ENCODE assay signal across 8 cellular contexts in genomic region chr7:74612015-74612829, GRCh38. TPM values are rescaled to one million over a fixed set of nuclear protein-coding genes. Genes with fewer than 3 reads are reported as not detected.
DNase-seq lines count a peak whose midpoint lies in the region; ATAC-seq and TF ChIP-seq lines count a peak whose summit lies in the region.

No MANE protein-coding gene starts in this region.

- no peak overlapping the region for H2AK5ac ChIP-seq in H9 (ENCODE audit: insufficient read length, low read length)

- H3K23me2 ChIP-seq in H9 (ENCODE audit: insufficient read length, low read depth, low read length, poor library complexity, severe bottlenecking): no peaks in the 10 kb centered on the region

- no peak overlapping the region for H3K14ac ChIP-seq in H9 (ENCODE audit: insufficient read depth, low read length)

- no peak overlapping the region for H3K56ac ChIP-seq in H9 (ENCODE audit: insufficient read length, low read depth, low read length)

- POLR2A ChIA-PET in activated CD4-positive, alpha-beta T cell treated with anti-CD3 and anti-CD28 coated beads for 36 hours (lab: Charles Lee): interaction anchor here (1.1 kb wide), 1 partner anchor 8 kb away, joined by 3 read pairs; no protein-coding TSS in a partner anchor

- ATAC-seq in activated CD4-positive, alpha-beta T cell treated with anti-CD3 and anti-CD28 coated beads for 36 hours: no peak
- ATAC-seq in GM21390 (IDR thresholded peaks at IDR 0.05; ENCODE audit: unreplicated experiment): no peak

- no peak overlapping the region for H3K4me3 ChIP-seq in fibroblast of the aortic adventitia (ENCODE audit: low read depth, low read length)
- H3K4me3 ChIP-seq in prostate gland: no peak overlapping the region
- H3K4me3 ChIP-seq in tibial nerve: no peak overlapping the region

- no peak overlapping the region for H2BK15ac ChIP-seq in H9 (ENCODE audit: low read depth, low read length)

- H3K79me1 ChIP-seq in H9 (ENCODE audit: insufficient read depth, low read depth, low read length, poor library complexity, severe bottlenecking): no peaks in the 10 kb centered on the region

- no peaks in the 10 kb centered on the region for H3K9me3 ChIP-seq in H9 (ENCODE audit: control insufficient read depth, low read depth, low read length)
- H3K9me3 ChIP-seq in prostate gland: no peaks in the 10 kb centered on the region
- H3K9me3 ChIP-seq in tibial nerve: no peaks in the 10 kb centered on the region

- peak overlapping the region; percentile 17 to 88 (median 74); a peak in 5 of 7 replicates for H3K27ac Mint-ChIP-seq in H9
- H3K27ac Mint-ChIP-seq in activated CD4-positive, alpha-beta T cell treated with anti-CD3 and anti-CD28 coated beads for 36 hours: no peak overlapping the region

- H2BK12ac ChIP-seq in H9 (ENCODE audit: insufficient read length, low read depth, low read length): no peak overlapping the region

- CTCF ChIA-PET in activated CD4-positive, alpha-beta T cell treated with anti-CD3 and anti-CD28 coated beads for 36 hours (lab: Charles Lee): interaction anchor here (0.6 to 0.7 kb wide), 2 partner anchors 21 to 180 kb away, joined by 3 read pairs; no protein-coding TSS in a partner anchor

- H3K36me3 ChIP-seq in prostate gland (no peaks in the 10 kb centered on the region), tibial nerve (no peaks in the 10 kb centered on the region)

- H2BK5ac ChIP-seq in H9 (ENCODE audit: insufficient read length, low read length): no peak overlapping the region

- H2AFZ ChIP-seq in H9 (ENCODE audit: low read length): no peak overlapping the region

- H3T11ph ChIP-seq in H9 (ENCODE audit: low read length): no peak overlapping the region

- H2BK20ac ChIP-seq in H9 (ENCODE audit: low read depth, low read length, poor library complexity, severe bottlenecking): no peak overlapping the region

- no peaks in the 10 kb centered on the region; a peak in 1 of 7 replicates for H3K36me3 Mint-ChIP-seq in H9 (ENCODE audit: insufficient read depth in 1 of 3, low read depth in 3 of 3)
- H3K36me3 Mint-ChIP-seq in activated CD4-positive, alpha-beta T cell treated with anti-CD3 and anti-CD28 coated beads for 36 hours (ENCODE audit: low read depth): no peaks in the 10 kb centered on the region

- H3K27ac ChIP-seq in H9 (ENCODE audit: insufficient read length, low read depth, low read length) (no peak overlapping the region), prostate gland (peak overlapping the region in 1 of 2 donors; percentile 48), tibial nerve (peak overlapping the region in 2 of 4 donors; percentile 4 to 68)

- peaks cover 10 to 16% of the 10 kb centered on the region in 2 experiments for H3K4me1 Mint-ChIP-seq in H9
- peaks cover 13% of the 10 kb centered on the region for H3K4me1 Mint-ChIP-seq in activated CD4-positive, alpha-beta T cell treated with anti-CD3 and anti-CD28 coated beads for 36 hours

- H3K4me3 Mint-ChIP-seq in H9: no peak overlapping the region
- no peak overlapping the region for H3K4me3 Mint-ChIP-seq in activated CD4-positive, alpha-beta T cell treated with anti-CD3 and anti-CD28 coated beads for 36 hours

- no peaks in the 10 kb centered on the region; the same call in 1 of the 2 replicates for H3K4me1 ChIP-seq in H9 (ENCODE audit: insufficient read depth, low read length)
- H3K4me1 ChIP-seq in prostate gland (replicated peaks): no peaks in the 10 kb centered on the region
- peaks cover 0 to 11% (median 1%) of the 10 kb centered on the region in 4 donors for H3K4me1 ChIP-seq in tibial nerve

- WGBS in H9 (ENCODE audit: extremely low coverage, insufficient read length, low lambda C conversion rate): no CpG with 5 or more reads among the region's 11 CpGs
- WGBS in prostate gland: 49% methylated on average over 11 of the region's 11 CpGs
- 50 to 60% methylated on average over 11 of the region's 11 CpGs for WGBS in tibial nerve, 2 donors

- H3K9me3 Mint-ChIP-seq in H9: no peaks in the 10 kb centered on the region
- H3K9me3 Mint-ChIP-seq in activated CD4-positive, alpha-beta T cell treated with anti-CD3 and anti-CD28 coated beads for 36 hours (ENCODE audit: low read depth): no peaks in the 10 kb centered on the region

- DNase-seq in H9: no peak
- DNase-seq in RPMI7951 (ENCODE audit: low read depth): peak; percentile 77
- DNase-seq in fibroblast of the aortic adventitia (ENCODE audit: low read depth): peak; percentile 16
- DNase-seq in prostate gland (ENCODE audit: low spot score): peak; percentile 49
- no peak for DNase-seq in activated CD4-positive, alpha-beta T cell treated with anti-CD3 and anti-CD28 coated beads for 36 hours
- DNase-seq in tibial nerve (ENCODE audit: low spot score in 2 of 2): no peak
- DNase-seq in SKM-1 (lab: John Stamatoyannopoulos, UW; ENCODE audit: unreplicated experiment): no peak

- no peak for TF ChIP-seq POLR2A in prostate gland (IDR thresholded peaks at IDR 0.05)
- TF ChIP-seq POLR2A in tibial nerve (IDR thresholded peaks at IDR 0.05): no peak

- no peak overlapping the region for H3K4me2 ChIP-seq in H9 (ENCODE audit: insufficient read depth, insufficient read length, low read length)

- H3K18ac ChIP-seq in H9 (ENCODE audit: insufficient read length, low read depth, low read length): no peak overlapping the region

- H4K20me1 ChIP-seq in H9 (ENCODE audit: control insufficient read depth, insufficient read depth, insufficient read length): no peaks in the 10 kb centered on the region

- H2BK120ac ChIP-seq in H9 (ENCODE audit: low read depth, low read length, poor library complexity, severe bottlenecking): no peak overlapping the region

- H3K9ac ChIP-seq in H9 (ENCODE audit: extremely low read depth, insufficient read length, low read length): no peak overlapping the region

- H4K5ac ChIP-seq in H9 (ENCODE audit: insufficient read length, low read depth, low read length): no peak overlapping the region

- H3K27me3 ChIP-seq in H9 (ENCODE audit: insufficient read depth, low read length) (no peaks in the 10 kb centered on the region), prostate gland (replicated peaks; ENCODE audit: insufficient read depth) (no peaks in the 10 kb centered on the region), tibial nerve (no peaks in the 10 kb centered on the region)

- no peak for TF ChIP-seq EP300 in tibial nerve (IDR thresholded peaks at IDR 0.05)

- no peak overlapping the region for H4K91ac ChIP-seq in H9 (ENCODE audit: insufficient read length, low read depth, low read length)

- no peaks in the 10 kb centered on the region for H3K79me2 ChIP-seq in H9 (ENCODE audit: insufficient read depth, low read length)

- no peak overlapping the region for H4K8ac ChIP-seq in H9 (replicated peaks; ENCODE audit: insufficient read length, low read depth, low read length)

- H3K27me3 Mint-ChIP-seq in H9 (ENCODE audit: low read depth): no peaks in the 10 kb centered on the region; the same call in none of the 2 replicates
- no peaks in the 10 kb centered on the region for H3K27me3 Mint-ChIP-seq in activated CD4-positive, alpha-beta T cell treated with anti-CD3 and anti-CD28 coated beads for 36 hours

- no peak overlapping the region for H3K23ac ChIP-seq in H9 (ENCODE audit: insufficient read length, low read depth, low read length)

- H3K4ac ChIP-seq in H9 (ENCODE audit: low read depth, low read length): no peak overlapping the region

- no peak for TF ChIP-seq CTCF in H9 (conservative IDR thresholded peaks at IDR 0.05)
- no peak for TF ChIP-seq CTCF in fibroblast of the aortic adventitia (IDR thresholded peaks at IDR 0.05; ENCODE audit: insufficient read depth, low read length)
- TF ChIP-seq CTCF in prostate gland (IDR thresholded peaks at IDR 0.05): peak in 1 of 4 experiments; percentile 11
- no peak for TF ChIP-seq CTCF in tibial nerve (IDR thresholded peaks at IDR 0.05)

- intact Hi-C loops in prostate gland (cut with DNase I): no loop called here
- intact Hi-C loops in activated CD4-positive, alpha-beta T cell treated with anti-CD3 and anti-CD28 coated beads for 36 hours (cut with DNase I, micrococcal nuclease): no loop called here

RNA-seq across cellular contexts. Expression of gene GTF2I, which starts 45.3 kb away (rescaled TPM):
- total RNA-seq in H9 (2021) (345 and 357 TPM in 2 replicates), fibroblast of the aortic adventitia (ENCODE audit: low replicate concordance) (109 and 156 TPM in 2 replicates), prostate gland (100 to 1,000 TPM; 149 to 212 TPM), tibial nerve (100 to 1,000 TPM; 139 to 194 (median 168) TPM)
- 94.8 and 99.7 TPM in 2 replicates for total RNA-seq in RPMI7951 (2014; rRNA removed; shearing (Covaris generic))
- 100 to 1,000 TPM; 125 to 130 TPM for total RNA-seq in activated CD4-positive, alpha-beta T cell treated with anti-CD3 and anti-CD28 coated beads for 36 hours

Comparison
In these comparisons a context has a peak if more than half of its experiments do, and no peak if none do; other contexts are left out.
1. DNase-seq: peak in RPMI7951 (single experiment), fibroblast of the aortic adventitia (single experiment) and prostate gland (single experiment); none in H9 (single experiment), activated CD4-positive, alpha-beta T cell treated with anti-CD3 and anti-CD28 coated beads for 36 hours (single experiment), tibial nerve (0 of 2) and SKM-1 (single experiment).